In genomic region chr11:2317354-2318050, GRCh38 we compare ENCODE assay signal across 24 cellular contexts. TPM values are rescaled to one million over a fixed set of nuclear protein-coding genes. Genes with fewer than 3 reads are reported as not detected.
DNase-seq lines count a peak whose midpoint lies in the region; ATAC-seq and TF ChIP-seq lines count a peak whose summit lies in the region.
"Had no signal": no experiment of that assay in that cellular context is flagged by ENCODE, and none has a peak within 500 bp of the region (broad histone marks: within the 10 kb centered on the region; RNA-seq: fewer than 3 reads in every experiment).

No MANE protein-coding gene starts in this region.

- no peaks in the 10 kb centered on the region for H3K4me1 Mint-ChIP-seq in activated CD4-positive, alpha-beta T cell treated with anti-CD3 and anti-CD28 coated beads, Interleukin-2, amount 10 ng/mL, durations not matched to agents 7 days and 5 days
- H3K4me1 Mint-ChIP-seq in activated CD4-positive, alpha-beta T cell treated with anti-CD3 and anti-CD28 coated beads for 36 hours: peaks cover 3% of the 10 kb centered on the region
- no peaks in the 10 kb centered on the region for H3K4me1 Mint-ChIP-seq in GM23338
- H3K4me1 Mint-ChIP-seq: activated B cell treated with CpG ODN at 0.5 μM for 24 hours, IgD-negative memory B cell, naive B cell had no signal

- no peaks in the 10 kb centered on the region for H3K36me3 Mint-ChIP-seq in activated CD4-positive, alpha-beta T cell treated with anti-CD3 and anti-CD28 coated beads, Interleukin-2, amount 10 ng/mL, durations not matched to agents 7 days and 5 days (ENCODE audit: low read depth)
- peaks cover 2% of the 10 kb centered on the region for H3K36me3 Mint-ChIP-seq in activated CD4-positive, alpha-beta T cell treated with anti-CD3 and anti-CD28 coated beads for 36 hours (ENCODE audit: low read depth)
- H3K36me3 Mint-ChIP-seq in GM23338 (ENCODE audit: low read depth): no peaks in the 10 kb centered on the region; the same call in 2 of the 3 replicates

- H3F3A ChIP-seq in GM23338 (replicated peaks; ENCODE audit: low read depth): no peaks in the 10 kb centered on the region

- no peaks in the 10 kb centered on the region for H3K9me3 Mint-ChIP-seq in activated CD4-positive, alpha-beta T cell treated with anti-CD3 and anti-CD28 coated beads, Interleukin-2, amount 10 ng/mL, durations not matched to agents 7 days and 5 days
- no peaks in the 10 kb centered on the region for H3K9me3 Mint-ChIP-seq in activated CD4-positive, alpha-beta T cell treated with anti-CD3 and anti-CD28 coated beads for 36 hours (ENCODE audit: low read depth)
- peaks cover 8% of the 10 kb centered on the region; the same call in 2 of the 3 replicates for H3K9me3 Mint-ChIP-seq in GM23338
- H3K9me3 Mint-ChIP-seq: activated T-cell treated with anti-CD3 and anti-CD28 coated beads, Interleukin-2, amount 50 U/mL, for 72 hours had no signal

- no peaks in the 10 kb centered on the region for H3K36me3 ChIP-seq in GM23338 (ENCODE audit: insufficient read depth)
- no peaks in the 10 kb centered on the region for H3K36me3 ChIP-seq in SJCRH30
- H3K36me3 ChIP-seq: right lobe of liver had no signal

- no peaks in the 10 kb centered on the region for H3K9me2 ChIP-seq in GM23338 (ENCODE audit: insufficient read depth)

- POLR2A ChIA-PET in activated CD4-positive, alpha-beta T cell treated with anti-CD3 and anti-CD28 coated beads, Interleukin-2, amount 10 ng/mL, durations not matched to agents 7 days and 5 days (lab: Charles Lee): no interaction called here
- POLR2A ChIA-PET in activated CD4-positive, alpha-beta T cell treated with anti-CD3 and anti-CD28 coated beads for 36 hours (lab: Charles Lee): interaction anchor here (0.6 kb wide), 1 partner anchor 461 kb away, joined by 3 read pairs; no protein-coding TSS in a partner anchor

- H3K4me3 ChIP-seq in GM23338 (no peak overlapping the region), SJCRH30 (no peak overlapping the region)
- H3K4me3 ChIP-seq: right lobe of liver had no signal

- H3K27ac Mint-ChIP-seq in activated CD4-positive, alpha-beta T cell treated with anti-CD3 and anti-CD28 coated beads, Interleukin-2, amount 10 ng/mL, durations not matched to agents 7 days and 5 days: peak overlapping the region; percentile 48
- no peak overlapping the region for H3K27ac Mint-ChIP-seq in activated CD4-positive, alpha-beta T cell treated with anti-CD3 and anti-CD28 coated beads for 36 hours
- H3K27ac Mint-ChIP-seq in GM23338: no peak overlapping the region
- H3K27ac Mint-ChIP-seq: activated B cell treated with CpG ODN at 0.5 μM for 24 hours; activated T-cell treated with anti-CD3 and anti-CD28 coated beads, Interleukin-2, amount 50 U/mL, for 72 hours; IgD-negative memory B cell had no signal

- TF ChIP-seq POLR2A in erythroblast (IDR thresholded peaks at IDR 0.05; ENCODE audit: low read length): no peak

- no peak overlapping the region for H2AFZ ChIP-seq in GM23338

- peaks cover 16% of the 10 kb centered on the region for H3K27me3 Mint-ChIP-seq in activated CD4-positive, alpha-beta T cell treated with anti-CD3 and anti-CD28 coated beads, Interleukin-2, amount 10 ng/mL, durations not matched to agents 7 days and 5 days
- peaks cover 4% of the 10 kb centered on the region for H3K27me3 Mint-ChIP-seq in activated CD4-positive, alpha-beta T cell treated with anti-CD3 and anti-CD28 coated beads for 36 hours
- H3K27me3 Mint-ChIP-seq in GM23338 (ENCODE audit: insufficient read depth, low read depth, poor library complexity): peaks cover 10% of the 10 kb centered on the region
- H3K27me3 Mint-ChIP-seq: activated B cell treated with CpG ODN at 0.5 μM for 24 hours had no signal

- H3K4me1 ChIP-seq in GM23338 (ENCODE audit: insufficient read depth) (no peaks in the 10 kb centered on the region), SJCRH30 (no peaks in the 10 kb centered on the region)

- ATAC-seq in activated CD4-positive, alpha-beta T cell treated with anti-CD3 and anti-CD28 coated beads for 36 hours: no peak
- ATAC-seq in GM23338 (peak; percentile 38), omental fat pad (ENCODE audit: low FRiP score) (no peak)
- ATAC-seq: activated T-cell treated with anti-CD3 and anti-CD28 coated beads, Interleukin-2, amount 50 U/mL, for 72 hours; right lobe of liver had no signal

- no peaks in the 10 kb centered on the region for H3K79me2 ChIP-seq in GM23338 (replicated peaks; ENCODE audit: insufficient read depth)

- no peaks in the 10 kb centered on the region for H3K27me3 ChIP-seq in GM23338 (ENCODE audit: insufficient read depth)
- no peaks in the 10 kb centered on the region; the same call in 1 of the 2 replicates for H3K27me3 ChIP-seq in SJCRH30
- H3K27me3 ChIP-seq: right lobe of liver had no signal

- intact Hi-C loops in activated CD4-positive, alpha-beta T cell treated with anti-CD3 and anti-CD28 coated beads for 36 hours (cut with DNase I, micrococcal nuclease): no loop called here

- H3K27ac ChIP-seq in GM23338 (ENCODE audit: low read depth) (no peak overlapping the region), substantia nigra (ENCODE audit: low read depth, low read length, poor library complexity, severe bottlenecking) (no peak overlapping the region), SJCRH30 (no peak overlapping the region)
- H3K27ac ChIP-seq: epithelial cell of prostate, right lobe of liver had no signal

- H3K4me3 Mint-ChIP-seq in activated CD4-positive, alpha-beta T cell treated with anti-CD3 and anti-CD28 coated beads, Interleukin-2, amount 10 ng/mL, durations not matched to agents 7 days and 5 days: no peak overlapping the region
- no peak overlapping the region for H3K4me3 Mint-ChIP-seq in activated CD4-positive, alpha-beta T cell treated with anti-CD3 and anti-CD28 coated beads for 36 hours
- no peak overlapping the region for H3K4me3 Mint-ChIP-seq in GM23338
- H3K4me3 Mint-ChIP-seq: activated B cell treated with CpG ODN at 0.5 μM for 24 hours; activated T-cell treated with anti-CD3 and anti-CD28 coated beads, Interleukin-2, amount 50 U/mL, for 72 hours; naive B cell had no signal

- DNase-seq in activated CD4-positive, alpha-beta T cell treated with anti-CD3 and anti-CD28 coated beads, Interleukin-2, amount 10 ng/mL, durations not matched to agents 7 days and 5 days: no peak
- DNase-seq in activated CD4-positive, alpha-beta T cell treated with anti-CD3 and anti-CD28 coated beads for 36 hours: no peak
- DNase-seq in GM23338 (ENCODE audit: low spot score) (no peak), erythroblast (lab: John Stamatoyannopoulos, UW) (peak; percentile 40 to 58), omental fat pad (ENCODE audit: low spot score) (peak; percentile 13), substantia nigra (lab: John Stamatoyannopoulos, UW) (no peak), SJCRH30 (no peak), NCI-H2171 treated with DMSO at 0.1 percent for 48 hours (lab: John Stamatoyannopoulos, UW) (no peak)
- DNase-seq: 8988T; activated B cell treated with CpG ODN at 0.5 μM for 24 hours; activated T-cell treated with anti-CD3 and anti-CD28 coated beads, Interleukin-2, amount 50 U/mL, for 72 hours; COR-L47; GF-D8; naive B cell; NCI-H1105; NCI-H2029; NCI-H226; NCI-H82; stimulated activated CD8-positive, alpha-beta memory T cell treated with anti-CD3 and anti-CD28 coated beads, Interleukin-4, amount 100 ng/mL, for 48 hours; T-helper 9 cell had no signal

- H4K20me1 ChIP-seq in GM23338 (replicated peaks; ENCODE audit: insufficient read depth): no peaks in the 10 kb centered on the region

- CTCF ChIA-PET in activated CD4-positive, alpha-beta T cell treated with anti-CD3 and anti-CD28 coated beads, Interleukin-2, amount 10 ng/mL, durations not matched to agents 7 days and 5 days (lab: Charles Lee): interaction anchor here (0.6 to 1.2 kb wide), 2 partner anchors 102 to 281 kb away, joined by 3 to 4 read pairs; no protein-coding TSS in a partner anchor
- CTCF ChIA-PET in activated CD4-positive, alpha-beta T cell treated with anti-CD3 and anti-CD28 coated beads for 36 hours (lab: Charles Lee): interaction anchor here (0.5 kb wide), 1 partner anchor 102 kb away, joined by 3 read pairs; no protein-coding TSS in a partner anchor

- no peak overlapping the region for H3K4me2 ChIP-seq in GM23338

- TF ChIP-seq CTCF in GM23338 (conservative IDR thresholded peaks at IDR 0.05; ENCODE audit: low read depth in 2 of 2) (peak in 1 of 2 experiments; percentile 28; a peak in 2 of 4 replicates), omental fat pad (IDR thresholded peaks at IDR 0.05) (no peak)

- no peaks in the 10 kb centered on the region for H3K9me3 ChIP-seq in SJCRH30 (replicated peaks)
- H3K9me3 ChIP-seq: right lobe of liver had no signal

RNA-seq across cellular contexts. Expression of gene TSPAN32, which starts 15.7 kb away (rescaled TPM):
- 10 to 100 TPM; 77.6 to 98.9 TPM for total RNA-seq in activated CD4-positive, alpha-beta T cell treated with anti-CD3 and anti-CD28 coated beads, Interleukin-2, amount 10 ng/mL, durations not matched to agents 7 days and 5 days
- 1 to 10 TPM; 6.0 to 7.6 TPM for total RNA-seq in activated CD4-positive, alpha-beta T cell treated with anti-CD3 and anti-CD28 coated beads for 36 hours
- total RNA-seq in GM23338 (2014; rRNA removed; shearing (Covaris generic)): not detected in 2 replicates
- not detected in 2 replicates for polyA plus RNA-seq in GM23338 (2016; fragmentation: Nextera tagmentation; extraction: Ambion mirVana)
- total RNA-seq in omental fat pad: 1 to 10 TPM in 3 of 4 donors, under 1 TPM in 1; 0.19 to 6.4 (median 2.7) TPM
- total RNA-seq in SJCRH30 (2014; rRNA removed; shearing (Covaris generic)): 0.57 TPM in 1 of 2 replicates, not detected in the other
- total RNA-seq: chondrocyte had no signal

RNA-seq across cellular contexts. Expression of gene C11orf21, which starts 15.8 kb away (rescaled TPM):
- 10 to 100 TPM; 66.4 to 81.0 TPM for total RNA-seq in activated CD4-positive, alpha-beta T cell treated with anti-CD3 and anti-CD28 coated beads, Interleukin-2, amount 10 ng/mL, durations not matched to agents 7 days and 5 days
- total RNA-seq in activated CD4-positive, alpha-beta T cell treated with anti-CD3 and anti-CD28 coated beads for 36 hours: 1 to 10 TPM; 6.7 to 8.3 TPM
- total RNA-seq in GM23338 (2014; rRNA removed; shearing (Covaris generic)): not detected in 2 replicates
- not detected in 2 replicates for polyA plus RNA-seq in GM23338 (2016; fragmentation: Nextera tagmentation; extraction: Ambion mirVana)
- 1 to 10 TPM; 1.1 to 2.8 (median 1.2) TPM for total RNA-seq in omental fat pad
- total RNA-seq in SJCRH30 (2014; rRNA removed; shearing (Covaris generic)): not detected in 2 replicates
- total RNA-seq: chondrocyte had no signal

RNA-seq across cellular contexts. Expression of gene ASCL2, which starts 47.1 kb away (rescaled TPM):
- under 1 TPM; 0.31 to 0.40 TPM for total RNA-seq in activated CD4-positive, alpha-beta T cell treated with anti-CD3 and anti-CD28 coated beads, Interleukin-2, amount 10 ng/mL, durations not matched to agents 7 days and 5 days
- total RNA-seq in activated CD4-positive, alpha-beta T cell treated with anti-CD3 and anti-CD28 coated beads for 36 hours: 1 to 10 TPM; 2.0 to 2.7 TPM
- total RNA-seq in GM23338 (2014; rRNA removed; shearing (Covaris generic)): 1.6 and 2.6 TPM in 2 replicates
- polyA plus RNA-seq in GM23338 (2016; fragmentation: Nextera tagmentation; extraction: Ambion mirVana): 0.57 and 0.73 TPM in 2 replicates
- 1 to 10 TPM in 1 of 4 donors, under 1 TPM in 1, not detected in 2; 0.24 to 2.6 TPM for total RNA-seq in omental fat pad
- total RNA-seq in SJCRH30 (2014; rRNA removed; shearing (Covaris generic)): not detected in 2 replicates
- total RNA-seq: chondrocyte had no signal

RNA-seq across cellular contexts. Expression of gene CD81, which starts 59.6 kb away (rescaled TPM):
- total RNA-seq in activated CD4-positive, alpha-beta T cell treated with anti-CD3 and anti-CD28 coated beads, Interleukin-2, amount 10 ng/mL, durations not matched to agents 7 days and 5 days: 100 to 1,000 TPM; 137 to 157 TPM
- 100 to 1,000 TPM; 118 to 145 TPM for total RNA-seq in activated CD4-positive, alpha-beta T cell treated with anti-CD3 and anti-CD28 coated beads for 36 hours
- total RNA-seq in GM23338 (2014; rRNA removed; shearing (Covaris generic)): 290 and 346 TPM in 2 replicates
- polyA plus RNA-seq in GM23338 (2016; fragmentation: Nextera tagmentation; extraction: Ambion mirVana): 88.6 and 95.5 TPM in 2 replicates
- total RNA-seq in omental fat pad: 100 to 1,000 TPM; 540 to 765 (median 577) TPM
- 95.3 and 97.7 TPM in 2 replicates for total RNA-seq in SJCRH30 (2014; rRNA removed; shearing (Covaris generic))

Comparison
In these comparisons a context has a peak if more than half of its experiments do, and no peak if none do; other contexts are left out.
1. RNA of gene TSPAN32, which starts 15.7 kb away (total RNA-seq): 77.6 to 98.9 TPM in activated CD4-positive, alpha-beta T cell treated with anti-CD3 and anti-CD28 coated beads, Interleukin-2, amount 10 ng/mL, durations not matched to agents 7 days and 5 days; 6.0 to 7.6 TPM in activated CD4-positive, alpha-beta T cell treated with anti-CD3 and anti-CD28 coated beads for 36 hours, 0.19 to 6.4 TPM in omental fat pad, 0.57 TPM in SJCRH30 and not detected in GM23338; every median in the first group is over 4 times any median in the second.
2. RNA of gene C11orf21, which starts 15.8 kb away (total RNA-seq): 66.4 to 81.0 TPM in activated CD4-positive, alpha-beta T cell treated with anti-CD3 and anti-CD28 coated beads, Interleukin-2, amount 10 ng/mL, durations not matched to agents 7 days and 5 days; 6.7 to 8.3 TPM in activated CD4-positive, alpha-beta T cell treated with anti-CD3 and anti-CD28 coated beads for 36 hours, 1.1 to 2.8 TPM in omental fat pad, not detected in GM23338 and not detected in SJCRH30; every median in the first group is over 4 times any median in the second.
3. DNase-seq: peak in erythroblast (2 of 2) and omental fat pad (single experiment); none in activated CD4-positive, alpha-beta T cell treated with anti-CD3 and anti-CD28 coated beads, Interleukin-2, amount 10 ng/mL, durations not matched to agents 7 days and 5 days (single experiment), activated CD4-positive, alpha-beta T cell treated with anti-CD3 and anti-CD28 coated beads for 36 hours (single experiment), GM23338 (single experiment), substantia nigra (0 of 49), SJCRH30 (0 of 2) and NCI-H2171 treated with DMSO at 0.1 percent for 48 hours (single experiment).